8 cellular contexts compared by ENCODE assay signal in genomic region chr15:60362318-60363023, GRCh38. TPM values are rescaled to one million over a fixed set of nuclear protein-coding genes. Genes with fewer than 3 reads are reported as not detected.
DNase-seq lines count a peak whose midpoint lies in the region; ATAC-seq, FAIRE-seq and TF ChIP-seq lines count a peak whose summit lies in the region.

No MANE protein-coding gene starts in this region.

- H3K4me1 ChIP-seq in hepatocyte (ENCODE audit: insufficient read depth) (peaks cover 27% of the 10 kb centered on the region), tibial artery (peaks cover 0 to 64% (median 41%) of the 10 kb centered on the region in 4 donors)

- H3K9me3 ChIP-seq in hepatocyte (ENCODE audit: low read depth), result no peaks in the 10 kb centered on the region
- no peaks in the 10 kb centered on the region for H3K9me3 ChIP-seq in tibial artery

- peak overlapping the region; percentile 13 for H3K4me3 Mint-ChIP-seq in activated T-helper 1 cell treated with anti-CD3 and anti-CD28 coated beads, Interleukin-12 subunit alpha, Interleukin-12 subunit beta, Interleukin-2, Interleukin-4 antibody, amounts not matched to agents 30 ng/mL and 10 ng/mL and 1 ng/mL, durations not matched to agents 14 hours and 24 hours and 36 hours

- H3K4me1 Mint-ChIP-seq in activated T-helper 1 cell treated with anti-CD3 and anti-CD28 coated beads, Interleukin-12 subunit alpha, Interleukin-12 subunit beta, Interleukin-2, Interleukin-4 antibody, amounts not matched to agents 30 ng/mL and 10 ng/mL and 1 ng/mL, durations not matched to agents 14 hours and 24 hours and 36 hours (ENCODE audit: low read depth), result peaks cover 36% of the 10 kb centered on the region

- H3K27me3 ChIP-seq in hepatocyte (no peaks in the 10 kb centered on the region), tibial artery (no peaks in the 10 kb centered on the region)

- H3K27me3 Mint-ChIP-seq in activated T-helper 1 cell treated with anti-CD3 and anti-CD28 coated beads, Interleukin-12 subunit alpha, Interleukin-12 subunit beta, Interleukin-2, Interleukin-4 antibody, amounts not matched to agents 30 ng/mL and 10 ng/mL and 1 ng/mL, durations not matched to agents 14 hours and 24 hours and 36 hours (ENCODE audit: insufficient read depth), result no peaks in the 10 kb centered on the region

- peaks cover 23% of the 10 kb centered on the region for H4K20me1 ChIP-seq in hepatocyte (ENCODE audit: insufficient read depth, poor library complexity, severe bottlenecking)

- H3K9me2 ChIP-seq in hepatocyte (replicated peaks; ENCODE audit: insufficient read depth), result no peaks in the 10 kb centered on the region

- no peak for DNase-seq in activated CD4-positive, CD25-positive, alpha-beta regulatory T cell (lab: John Stamatoyannopoulos, UW)
- DNase-seq in activated T-helper 1 cell treated with anti-CD3 and anti-CD28 coated beads, Interleukin-12 subunit alpha, Interleukin-12 subunit beta, Interleukin-2, Interleukin-4 antibody, amounts not matched to agents 30 ng/mL and 10 ng/mL and 1 ng/mL, durations not matched to agents 14 hours and 24 hours and 36 hours (ENCODE audit: low spot score), result peak; percentile 49
- DNase-seq in hepatocyte (ENCODE audit: low spot score) (no peak), tibial artery (no peak), substantia nigra (lab: John Stamatoyannopoulos, UW) (no peak), NCI-H128 (lab: John Stamatoyannopoulos, UW; ENCODE audit: unreplicated experiment) (no peak), GM19239 (ENCODE audit: insufficient read length, low spot score) (no peak)

- peaks cover 45% of the 10 kb centered on the region for H3K79me2 ChIP-seq in hepatocyte

- intact Hi-C loops in activated T-helper 1 cell treated with anti-CD3 and anti-CD28 coated beads, Interleukin-12 subunit alpha, Interleukin-12 subunit beta, Interleukin-2, Interleukin-4 antibody, amounts not matched to agents 30 ng/mL and 10 ng/mL and 1 ng/mL, durations not matched to agents 14 hours and 24 hours and 36 hours (cut with micrococcal nuclease), result loop anchor here (1.0 to 2.0 kb wide), 8 partner anchors 9 to 673 kb away; partner anchors contain the start of genes ANXA2, BNIP2 and ICE2
- intact Hi-C loops in tibial artery (cut with DNase I; ENCODE audit: low total_unique reads), result loop anchor here (5.0 kb wide), 2 partner anchors 35 to 80 kb away; partner anchors contain the start of gene ANXA2

- WGBS in hepatocyte (ENCODE audit: low lambda C conversion rate, missing lambda C conversion rate), result 58% methylated on average over 8 of the region's 8 CpGs

- no peaks in the 10 kb centered on the region for H3K9me3 Mint-ChIP-seq in activated T-helper 1 cell treated with anti-CD3 and anti-CD28 coated beads, Interleukin-12 subunit alpha, Interleukin-12 subunit beta, Interleukin-2, Interleukin-4 antibody, amounts not matched to agents 30 ng/mL and 10 ng/mL and 1 ng/mL, durations not matched to agents 14 hours and 24 hours and 36 hours

- H3K36me3 Mint-ChIP-seq in activated T-helper 1 cell treated with anti-CD3 and anti-CD28 coated beads, Interleukin-12 subunit alpha, Interleukin-12 subunit beta, Interleukin-2, Interleukin-4 antibody, amounts not matched to agents 30 ng/mL and 10 ng/mL and 1 ng/mL, durations not matched to agents 14 hours and 24 hours and 36 hours (ENCODE audit: low read depth), result peaks cover 54% of the 10 kb centered on the region

- peak overlapping the region; percentile 82 for H3K27ac Mint-ChIP-seq in activated T-helper 1 cell treated with anti-CD3 and anti-CD28 coated beads, Interleukin-12 subunit alpha, Interleukin-12 subunit beta, Interleukin-2, Interleukin-4 antibody, amounts not matched to agents 30 ng/mL and 10 ng/mL and 1 ng/mL, durations not matched to agents 14 hours and 24 hours and 36 hours

- no peak for FAIRE-seq in GM19239 (lab: Jason Lieb, UNC)

- H3K36me3 ChIP-seq in hepatocyte (replicated peaks; ENCODE audit: insufficient read depth, low read depth), result no peaks in the 10 kb centered on the region
- peaks cover 12 to 55% (median 29%) of the 10 kb centered on the region in 3 donors for H3K36me3 ChIP-seq in tibial artery

- TF ChIP-seq CTCF in hepatocyte (IDR thresholded peaks at IDR 0.05; ENCODE audit: poor library complexity) (no peak), tibial artery (IDR thresholded peaks at IDR 0.05) (no peak)

- peak overlapping the region; percentile 67 for H3K27ac ChIP-seq in hepatocyte
- H3K27ac ChIP-seq in tibial artery, result peak overlapping the region; percentile 54 to 60
- H3K27ac ChIP-seq in substantia nigra (ENCODE audit: low read depth, low read length, poor library complexity, severe bottlenecking), result no peak overlapping the region

- H3K4me2 ChIP-seq in hepatocyte, result peak overlapping the region; percentile 12

- ATAC-seq in activated CD4-positive, CD25-positive, alpha-beta regulatory T cell treated with anti-CD3 and anti-CD28 coated beads, Interleukin-2, amount 50 U/mL, for 24 hours, result peak; percentile 96 to 99

- no peak overlapping the region for H3K4me3 ChIP-seq in hepatocyte
- H3K4me3 ChIP-seq in tibial artery, result no peak overlapping the region

- no peak overlapping the region for H2AFZ ChIP-seq in hepatocyte

RNA-seq across cellular contexts. Expression of gene ANXA2, which starts 35.3 kb away (rescaled TPM):
- total RNA-seq in activated T-helper 1 cell treated with anti-CD3 and anti-CD28 coated beads, Interleukin-12 subunit alpha, Interleukin-12 subunit beta, Interleukin-2, Interleukin-4 antibody, amounts not matched to agents 30 ng/mL and 10 ng/mL and 1 ng/mL, durations not matched to agents 14 hours and 24 hours and 36 hours, result 243 and 247 TPM in 2 replicates
- 1,102 and 1,220 TPM in 2 replicates for total RNA-seq in hepatocyte
- 1,699 and 1,702 TPM in 2 replicates for polyA plus RNA-seq in hepatocyte
